28 cellular contexts compared by ENCODE assay signal in genomic region chr22:37057226-37057625, GRCh38. TPM values are rescaled to one million over a fixed set of nuclear protein-coding genes. Genes with fewer than 3 reads are reported as not detected.
"Had no signal": no experiment of that assay in that cellular context is flagged by ENCODE, and none has a peak within 500 bp of the region (broad histone marks: within the 10 kb centered on the region; RNA-seq: fewer than 3 reads in every experiment).

No MANE protein-coding gene starts in this region.

- H3K4me2 ChIP-seq: hepatocyte, smooth muscle cell had no signal

- H3K9me3 ChIP-seq: heart right ventricle, lower lobe of right lung, pancreas, prostate gland, right lobe of liver, tibial nerve, uterus had no signal

- H3K4me3 ChIP-seq: heart right ventricle, hepatocyte, lower lobe of right lung, pancreas, prostate gland, right lobe of liver, smooth muscle cell, tibial nerve, uterus had no signal

- DNase-seq: islet precursor cell; kidney glomerular epithelial cell; left cardiac atrium; lower lobe of right lung; mammary epithelial cell; mesenchymal stem cell; naive thymus-derived CD8-positive, alpha-beta T cell; nephron progenitor cell; stimulated activated CD4-positive, alpha-beta T cell treated with anti-CD3 and anti-CD28 coated beads, Interleukin-1b, Interleukin-23, amount 100 ng/mL, for 48 hours; stimulated activated CD4-positive, alpha-beta T cell treated with anti-CD3 and anti-CD28 coated beads, Interleukin-2, amount 100 ng/mL, for 48 hours; stimulated activated CD4-positive, alpha-beta T cell treated with anti-CD3 and anti-CD28 coated beads, Interleukin-4, amount 100 ng/mL, for 4 hours; stimulated activated CD8-positive, alpha-beta memory T cell treated with anti-CD3 and anti-CD28 coated beads, Interleukin-4, amount 100 ng/mL, for 48 hours; stimulated activated naive CD4-positive, alpha-beta T cell treated with Interleukin-2 at 50 U/mL for 16 hours; stimulated activated naive CD8-positive, alpha-beta T cell treated with anti-CD3 and anti-CD28 coated beads, Interleukin-15, amount 100 ng/mL, for 72 hours; substantia nigra; uterus had no signal

- H3K4me3 Mint-ChIP-seq: naive thymus-derived CD8-positive, alpha-beta T cell; nephron progenitor cell; stimulated activated memory B cell treated with anti-CD40 and anti-IgM and Interleukin-4, amounts not matched to agents 10 μg/mL and 1 μg/mL and 100 μg/mL, for 72 hours; stimulated activated naive CD8-positive, alpha-beta T cell treated with anti-CD3 and anti-CD28 coated beads, Interleukin-15, amount 100 ng/mL, for 72 hours; type B pancreatic cell had no signal

- H3K36me3 ChIP-seq: pancreas, prostate gland, right lobe of liver, uterus had no signal

- H3K36me3 Mint-ChIP-seq: type B pancreatic cell had no signal

- H3K9me3 Mint-ChIP-seq: naive thymus-derived CD8-positive, alpha-beta T cell; nephron progenitor cell; stimulated activated memory B cell treated with anti-CD40 and anti-IgM and Interleukin-4, amounts not matched to agents 10 μg/mL and 1 μg/mL and 100 μg/mL, for 72 hours; stimulated activated naive CD8-positive, alpha-beta T cell treated with anti-CD3 and anti-CD28 coated beads, Interleukin-15, amount 100 ng/mL, for 72 hours; type B pancreatic cell had no signal

- H2AFZ ChIP-seq: hepatocyte had no signal

- H3K27ac ChIP-seq: heart right ventricle, hepatocyte, lower lobe of right lung, pancreas, prostate gland, right lobe of liver, tibial nerve, uterus had no signal

- H3K27me3 ChIP-seq: heart right ventricle, hepatocyte, pancreas, right lobe of liver, tibial nerve, uterus had no signal

- H3K27ac Mint-ChIP-seq: nephron progenitor cell; stimulated activated memory B cell treated with anti-CD40 and anti-IgM and Interleukin-4, amounts not matched to agents 10 μg/mL and 1 μg/mL and 100 μg/mL, for 72 hours; type B pancreatic cell had no signal

- H3K4me1 ChIP-seq: pancreas, prostate gland, right lobe of liver, uterus had no signal

- H3K27me3 Mint-ChIP-seq: naive thymus-derived CD8-positive, alpha-beta T cell; stimulated activated memory B cell treated with anti-CD40 and anti-IgM and Interleukin-4, amounts not matched to agents 10 μg/mL and 1 μg/mL and 100 μg/mL, for 72 hours; stimulated activated naive CD8-positive, alpha-beta T cell treated with anti-CD3 and anti-CD28 coated beads, Interleukin-15, amount 100 ng/mL, for 72 hours; type B pancreatic cell had no signal

- H3K79me2 ChIP-seq: hepatocyte had no signal

- ATAC-seq: heart right ventricle; left cardiac atrium; left lobe of liver; lower lobe of right lung; naive thymus-derived CD8-positive, alpha-beta T cell; pancreas; right lobe of liver; stimulated activated memory B cell treated with anti-CD40 and anti-IgM and Interleukin-4, amounts not matched to agents 10 μg/mL and 1 μg/mL and 100 μg/mL, for 72 hours; stimulated activated naive CD8-positive, alpha-beta T cell treated with anti-CD3 and anti-CD28 coated beads, Interleukin-15, amount 100 ng/mL, for 72 hours had no signal

RNA-seq across cellular contexts. Expression of gene TST, which starts 38.0 kb away (rescaled TPM):
- total RNA-seq: naive thymus-derived CD8-positive, alpha-beta T cell had no signal

RNA-seq across cellular contexts. Expression of gene TMPRSS6, which starts 52.3 kb away (rescaled TPM):
- total RNA-seq: heart right ventricle, left cardiac atrium, mammary epithelial cell, omental fat pad, skeletal muscle tissue, smooth muscle cell, tibial nerve, uterus had no signal
- polyA plus RNA-seq: heart right ventricle, mammary epithelial cell, smooth muscle cell had no signal
